In the genomic region with DNA sequence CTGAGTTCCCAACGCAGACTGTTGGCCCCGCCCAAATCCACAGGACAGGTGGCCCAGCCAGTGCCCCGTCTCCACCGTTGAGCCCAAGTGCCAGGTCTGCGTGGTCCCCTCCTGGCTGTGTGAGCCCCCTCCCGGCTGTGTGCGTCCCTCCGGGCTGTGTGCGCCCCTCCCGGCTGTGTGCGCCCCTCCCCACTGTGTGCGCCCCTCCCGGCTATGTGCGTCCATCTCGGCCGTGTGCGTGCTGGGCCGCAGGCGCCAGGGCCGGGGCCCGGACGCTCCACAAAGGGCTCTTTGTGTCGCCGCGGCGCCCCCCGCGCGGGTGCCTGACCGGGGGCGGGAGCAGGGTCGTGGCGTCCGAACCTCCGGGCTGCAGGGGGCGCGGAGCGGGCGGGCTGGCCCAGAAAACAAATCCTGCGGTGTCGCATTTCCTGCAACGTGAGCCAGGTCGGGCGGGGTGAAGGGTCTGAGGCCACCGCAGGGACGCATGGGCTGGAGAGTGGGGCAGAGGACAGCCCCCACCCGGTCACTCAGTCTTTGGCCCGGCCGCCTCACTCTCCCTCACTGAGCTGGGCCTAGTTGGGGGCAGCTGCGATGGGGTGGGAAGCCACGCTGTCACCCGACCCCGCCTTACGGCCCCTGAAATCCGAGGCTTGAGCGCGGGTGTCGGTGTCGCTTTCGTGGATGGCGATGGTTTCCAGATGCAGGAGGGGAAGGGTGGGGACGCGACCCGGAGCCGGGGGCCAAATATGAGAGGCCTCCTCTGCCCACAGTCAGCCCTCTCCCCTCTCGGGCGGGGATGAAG, we compare ENCODE assay signal across 1 cellular context.
TF ChIP-seq lines count a peak whose summit lies in the region.

No MANE protein-coding gene starts in this region.

TF ChIP-seq in HepG2, 621 proteins besides CTCF, POLR2A, EP300 and RAD21 (continued from another document and continues in another):
- TF ChIP-seq HES4 (CRISPR knock-in tag; IDR thresholded peaks at IDR 0.05; ENCODE audit: borderline replicate concordance): peak; percentile 92; the same call in 1 of the 2 replicates
- TF ChIP-seq ZNF619 (CRISPR knock-in tag; IDR thresholded peaks at IDR 0.05): no peak
- TF ChIP-seq ATF7-NPFF (CRISPR knock-in tag; IDR thresholded peaks at IDR 0.05; ENCODE audit: low read depth): peak; percentile 21; the same call in 1 of the 2 replicates
- no peak; the same call in 1 of the 2 replicates for TF ChIP-seq JUNB (CRISPR knock-in tag; IDR thresholded peaks at IDR 0.05; ENCODE audit: borderline replicate concordance)
- peak; percentile 62; the same call in 1 of the 2 replicates for TF ChIP-seq CAMTA2 (CRISPR knock-in tag; IDR thresholded peaks at IDR 0.05; ENCODE audit: borderline replicate concordance)
- no peak for TF ChIP-seq U2AF2 (IDR thresholded peaks at IDR 0.05; ENCODE audit: low read depth, low read length)
- no peak for TF ChIP-seq PCBP1 (IDR thresholded peaks at IDR 0.05; ENCODE audit: borderline replicate concordance, low read depth, low read length)
- no peak; the same call in 1 of the 2 replicates for TF ChIP-seq KLF11 (CRISPR knock-in tag; IDR thresholded peaks at IDR 0.05)
- peak; percentile 88; the same call in 1 of the 2 replicates for TF ChIP-seq TBX2 (CRISPR knock-in tag; IDR thresholded peaks at IDR 0.05; ENCODE audit: borderline replicate concordance)
- TF ChIP-seq, protein P1, sequence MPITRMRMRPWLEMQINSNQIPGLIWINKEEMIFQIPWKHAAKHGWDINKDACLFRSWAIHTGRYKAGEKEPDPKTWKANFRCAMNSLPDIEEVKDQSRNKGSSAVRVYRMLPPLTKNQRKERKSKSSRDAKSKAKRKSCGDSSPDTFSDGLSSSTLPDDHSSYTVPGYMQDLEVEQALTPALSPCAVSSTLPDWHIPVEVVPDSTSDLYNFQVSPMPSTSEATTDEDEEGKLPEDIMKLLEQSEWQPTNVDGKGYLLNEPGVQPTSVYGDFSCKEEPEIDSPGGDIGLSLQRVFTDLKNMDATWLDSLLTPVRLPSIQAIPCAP (CRISPR knock-in tag; IDR thresholded peaks at IDR 0.05; ENCODE audit: low read depth): no peak
- TF ChIP-seq HDAC1 (CRISPR knock-in tag; IDR thresholded peaks at IDR 0.05): peak; percentile 95
- no peak for TF ChIP-seq NFE2L2 (IDR thresholded peaks at IDR 0.05; ENCODE audit: low read length)
- TF ChIP-seq, protein P2, sequence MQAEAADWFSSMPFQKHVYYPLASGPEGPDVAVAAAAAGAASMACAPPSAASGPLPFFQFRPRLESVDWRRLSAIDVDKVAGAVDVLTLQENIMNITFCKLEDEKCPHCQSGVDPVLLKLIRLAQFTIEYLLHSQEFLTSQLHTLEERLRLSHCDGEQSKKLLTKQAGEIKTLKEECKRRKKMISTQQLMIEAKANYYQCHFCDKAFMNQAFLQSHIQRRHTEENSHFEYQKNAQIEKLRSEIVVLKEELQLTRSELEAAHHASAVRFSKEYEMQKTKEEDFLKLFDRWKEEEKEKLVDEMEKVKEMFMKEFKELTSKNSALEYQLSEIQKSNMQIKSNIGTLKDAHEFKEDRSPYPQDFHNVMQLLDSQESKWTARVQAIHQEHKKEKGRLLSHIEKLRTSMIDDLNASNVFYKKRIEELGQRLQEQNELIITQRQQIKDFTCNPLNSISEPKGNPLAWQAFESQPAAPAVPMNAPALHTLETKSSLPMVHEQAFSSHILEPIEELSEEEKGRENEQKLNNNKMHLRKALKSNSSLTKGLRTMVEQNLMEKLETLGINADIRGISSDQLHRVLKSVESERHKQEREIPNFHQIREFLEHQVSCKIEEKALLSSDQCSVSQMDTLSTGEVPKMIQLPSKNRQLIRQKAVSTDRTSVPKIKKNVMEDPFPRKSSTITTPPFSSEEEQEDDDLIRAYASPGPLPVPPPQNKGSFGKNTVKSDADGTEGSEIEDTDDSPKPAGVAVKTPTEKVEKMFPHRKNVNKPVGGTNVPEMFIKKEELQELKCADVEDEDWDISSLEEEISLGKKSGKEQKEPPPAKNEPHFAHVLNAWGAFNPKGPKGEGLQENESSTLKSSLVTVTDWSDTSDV (CRISPR knock-in tag; IDR thresholded peaks at IDR 0.05): no peak
- TF ChIP-seq IKZF4 (CRISPR knock-in tag; IDR thresholded peaks at IDR 0.05; ENCODE audit: borderline replicate concordance, low read depth, not compliant biosample characterization): no peak
- peak; percentile 98 for TF ChIP-seq ZNF446 (CRISPR knock-in tag; IDR thresholded peaks at IDR 0.05)
- no peak for TF ChIP-seq ZNF557 (CRISPR knock-in tag; IDR thresholded peaks at IDR 0.05)
- no peak for TF ChIP-seq ZNF562 (CRISPR knock-in tag; IDR thresholded peaks at IDR 0.05; ENCODE audit: borderline replicate concordance)
- TF ChIP-seq ZNF672 (CRISPR knock-in tag; IDR thresholded peaks at IDR 0.05): peak; percentile 91; the same call in 1 of the 2 replicates
- TF ChIP-seq, protein P3, sequence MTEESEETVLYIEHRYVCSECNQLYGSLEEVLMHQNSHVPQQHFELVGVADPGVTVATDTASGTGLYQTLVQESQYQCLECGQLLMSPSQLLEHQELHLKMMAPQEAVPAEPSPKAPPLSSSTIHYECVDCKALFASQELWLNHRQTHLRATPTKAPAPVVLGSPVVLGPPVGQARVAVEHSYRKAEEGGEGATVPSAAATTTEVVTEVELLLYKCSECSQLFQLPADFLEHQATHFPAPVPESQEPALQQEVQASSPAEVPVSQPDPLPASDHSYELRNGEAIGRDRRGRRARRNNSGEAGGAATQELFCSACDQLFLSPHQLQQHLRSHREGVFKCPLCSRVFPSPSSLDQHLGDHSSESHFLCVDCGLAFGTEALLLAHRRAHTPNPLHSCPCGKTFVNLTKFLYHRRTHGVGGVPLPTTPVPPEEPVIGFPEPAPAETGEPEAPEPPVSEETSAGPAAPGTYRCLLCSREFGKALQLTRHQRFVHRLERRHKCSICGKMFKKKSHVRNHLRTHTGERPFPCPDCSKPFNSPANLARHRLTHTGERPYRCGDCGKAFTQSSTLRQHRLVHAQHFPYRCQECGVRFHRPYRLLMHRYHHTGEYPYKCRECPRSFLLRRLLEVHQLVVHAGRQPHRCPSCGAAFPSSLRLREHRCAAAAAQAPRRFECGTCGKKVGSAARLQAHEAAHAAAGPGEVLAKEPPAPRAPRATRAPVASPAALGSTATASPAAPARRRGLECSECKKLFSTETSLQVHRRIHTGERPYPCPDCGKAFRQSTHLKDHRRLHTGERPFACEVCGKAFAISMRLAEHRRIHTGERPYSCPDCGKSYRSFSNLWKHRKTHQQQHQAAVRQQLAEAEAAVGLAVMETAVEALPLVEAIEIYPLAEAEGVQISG (CRISPR knock-in tag; IDR thresholded peaks at IDR 0.05): peak; percentile 97
- no peak for TF ChIP-seq NBN (conservative IDR thresholded peaks at IDR 0.05)
- no peak for TF ChIP-seq MLLT10 (CRISPR knock-in tag; IDR thresholded peaks at IDR 0.05)
- TF ChIP-seq SRY (CRISPR knock-in tag; IDR thresholded peaks at IDR 0.05): no peak
- TF ChIP-seq, protein P4, sequence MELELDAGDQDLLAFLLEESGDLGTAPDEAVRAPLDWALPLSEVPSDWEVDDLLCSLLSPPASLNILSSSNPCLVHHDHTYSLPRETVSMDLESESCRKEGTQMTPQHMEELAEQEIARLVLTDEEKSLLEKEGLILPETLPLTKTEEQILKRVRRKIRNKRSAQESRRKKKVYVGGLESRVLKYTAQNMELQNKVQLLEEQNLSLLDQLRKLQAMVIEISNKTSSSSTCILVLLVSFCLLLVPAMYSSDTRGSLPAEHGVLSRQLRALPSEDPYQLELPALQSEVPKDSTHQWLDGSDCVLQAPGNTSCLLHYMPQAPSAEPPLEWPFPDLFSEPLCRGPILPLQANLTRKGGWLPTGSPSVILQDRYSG (CRISPR knock-in tag; IDR thresholded peaks at IDR 0.05): no peak
- TF ChIP-seq RFX3 (CRISPR knock-in tag; IDR thresholded peaks at IDR 0.05): no peak
- 0 out of 2 replicates have a peak, but pooled peaks have one; percentile 20 for TF ChIP-seq ZSCAN9 (CRISPR knock-in tag; IDR thresholded peaks at IDR 0.05; ENCODE audit: borderline replicate concordance)
- no peak for TF ChIP-seq POLR2AphosphoS2 (IDR thresholded peaks at IDR 0.05; ENCODE audit: low read depth, low read length)
- peak; percentile 51; the same call in 1 of the 2 replicates for TF ChIP-seq ZNF816 (CRISPR knock-in tag; IDR thresholded peaks at IDR 0.05; ENCODE audit: borderline replicate concordance)
- no peak; the same call in 1 of the 2 replicates for TF ChIP-seq ZNF256 (CRISPR knock-in tag; conservative IDR thresholded peaks at IDR 0.05)
- TF ChIP-seq, protein P5, sequence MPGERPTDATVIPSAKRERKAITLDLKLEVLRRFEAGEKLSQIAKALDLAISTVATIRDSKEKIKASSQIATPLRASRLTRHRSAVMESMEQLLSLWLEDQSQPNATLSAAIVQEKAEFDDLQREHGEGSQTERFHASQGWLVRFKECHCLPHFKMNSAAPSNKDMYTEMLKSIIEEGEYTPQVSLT (CRISPR knock-in tag; IDR thresholded peaks at IDR 0.05; ENCODE audit: borderline replicate concordance, low read depth): no peak
- no peak for TF ChIP-seq ZNF17 (CRISPR knock-in tag; IDR thresholded peaks at IDR 0.05)
- peak; percentile 69 for TF ChIP-seq DPF2 (CRISPR knock-in tag; IDR thresholded peaks at IDR 0.05; ENCODE audit: borderline replicate concordance, low read depth)
- TF ChIP-seq POLR2G (IDR thresholded peaks at IDR 0.05; ENCODE audit: low read depth, low read length): peak; percentile 58
- no peak; the same call in 1 of the 2 replicates for TF ChIP-seq ZNF792 (CRISPR knock-in tag; IDR thresholded peaks at IDR 0.05)
- no peak for TF ChIP-seq MYNN (CRISPR knock-in tag; IDR thresholded peaks at IDR 0.05; ENCODE audit: low read depth)
- TF ChIP-seq MED13 (CRISPR knock-in tag; IDR thresholded peaks at IDR 0.05): peak; percentile 31; the same call in 1 of the 2 replicates
- TF ChIP-seq, protein P6, sequence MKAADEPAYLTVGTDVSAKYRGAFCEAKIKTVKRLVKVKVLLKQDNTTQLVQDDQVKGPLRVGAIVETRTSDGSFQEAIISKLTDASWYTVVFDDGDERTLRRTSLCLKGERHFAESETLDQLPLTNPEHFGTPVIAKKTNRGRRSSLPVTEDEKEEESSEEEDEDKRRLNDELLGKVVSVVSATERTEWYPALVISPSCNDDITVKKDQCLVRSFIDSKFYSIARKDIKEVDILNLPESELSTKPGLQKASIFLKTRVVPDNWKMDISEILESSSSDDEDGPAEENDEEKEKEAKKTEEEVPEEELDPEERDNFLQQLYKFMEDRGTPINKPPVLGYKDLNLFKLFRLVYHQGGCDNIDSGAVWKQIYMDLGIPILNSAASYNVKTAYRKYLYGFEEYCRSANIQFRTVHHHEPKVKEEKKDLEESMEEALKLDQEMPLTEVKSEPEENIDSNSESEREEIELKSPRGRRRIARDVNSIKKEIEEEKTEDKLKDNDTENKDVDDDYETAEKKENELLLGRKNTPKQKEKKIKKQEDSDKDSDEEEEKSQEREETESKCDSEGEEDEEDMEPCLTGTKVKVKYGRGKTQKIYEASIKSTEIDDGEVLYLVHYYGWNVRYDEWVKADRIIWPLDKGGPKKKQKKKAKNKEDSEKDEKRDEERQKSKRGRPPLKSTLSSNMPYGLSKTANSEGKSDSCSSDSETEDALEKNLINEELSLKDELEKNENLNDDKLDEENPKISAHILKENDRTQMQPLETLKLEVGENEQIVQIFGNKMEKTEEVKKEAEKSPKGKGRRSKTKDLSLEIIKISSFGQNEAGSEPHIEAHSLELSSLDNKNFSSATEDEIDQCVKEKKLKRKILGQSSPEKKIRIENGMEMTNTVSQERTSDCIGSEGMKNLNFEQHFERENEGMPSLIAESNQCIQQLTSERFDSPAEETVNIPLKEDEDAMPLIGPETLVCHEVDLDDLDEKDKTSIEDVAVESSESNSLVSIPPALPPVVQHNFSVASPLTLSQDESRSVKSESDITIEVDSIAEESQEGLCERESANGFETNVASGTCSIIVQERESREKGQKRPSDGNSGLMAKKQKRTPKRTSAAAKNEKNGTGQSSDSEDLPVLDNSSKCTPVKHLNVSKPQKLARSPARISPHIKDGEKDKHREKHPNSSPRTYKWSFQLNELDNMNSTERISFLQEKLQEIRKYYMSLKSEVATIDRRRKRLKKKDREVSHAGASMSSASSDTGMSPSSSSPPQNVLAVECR (CRISPR knock-in tag; IDR thresholded peaks at IDR 0.05; ENCODE audit: borderline replicate concordance): peak; percentile 78; the same call in 1 of the 2 replicates
- TF ChIP-seq HMGA1 (CRISPR knock-in tag; conservative IDR thresholded peaks at IDR 0.05): no peak
- TF ChIP-seq, protein P7, sequence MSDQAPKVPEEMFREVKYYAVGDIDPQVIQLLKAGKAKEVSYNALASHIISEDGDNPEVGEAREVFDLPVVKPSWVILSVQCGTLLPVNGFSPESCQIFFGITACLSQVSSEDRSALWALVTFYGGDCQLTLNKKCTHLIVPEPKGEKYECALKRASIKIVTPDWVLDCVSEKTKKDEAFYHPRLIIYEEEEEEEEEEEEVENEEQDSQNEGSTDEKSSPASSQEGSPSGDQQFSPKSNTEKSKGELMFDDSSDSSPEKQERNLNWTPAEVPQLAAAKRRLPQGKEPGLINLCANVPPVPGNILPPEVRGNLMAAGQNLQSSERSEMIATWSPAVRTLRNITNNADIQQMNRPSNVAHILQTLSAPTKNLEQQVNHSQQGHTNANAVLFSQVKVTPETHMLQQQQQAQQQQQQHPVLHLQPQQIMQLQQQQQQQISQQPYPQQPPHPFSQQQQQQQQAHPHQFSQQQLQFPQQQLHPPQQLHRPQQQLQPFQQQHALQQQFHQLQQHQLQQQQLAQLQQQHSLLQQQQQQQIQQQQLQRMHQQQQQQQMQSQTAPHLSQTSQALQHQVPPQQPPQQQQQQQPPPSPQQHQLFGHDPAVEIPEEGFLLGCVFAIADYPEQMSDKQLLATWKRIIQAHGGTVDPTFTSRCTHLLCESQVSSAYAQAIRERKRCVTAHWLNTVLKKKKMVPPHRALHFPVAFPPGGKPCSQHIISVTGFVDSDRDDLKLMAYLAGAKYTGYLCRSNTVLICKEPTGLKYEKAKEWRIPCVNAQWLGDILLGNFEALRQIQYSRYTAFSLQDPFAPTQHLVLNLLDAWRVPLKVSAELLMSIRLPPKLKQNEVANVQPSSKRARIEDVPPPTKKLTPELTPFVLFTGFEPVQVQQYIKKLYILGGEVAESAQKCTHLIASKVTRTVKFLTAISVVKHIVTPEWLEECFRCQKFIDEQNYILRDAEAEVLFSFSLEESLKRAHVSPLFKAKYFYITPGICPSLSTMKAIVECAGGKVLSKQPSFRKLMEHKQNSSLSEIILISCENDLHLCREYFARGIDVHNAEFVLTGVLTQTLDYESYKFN (CRISPR knock-in tag; conservative IDR thresholded peaks at IDR 0.05): peak; percentile 97
- TF ChIP-seq ZNF883 (CRISPR knock-in tag; IDR thresholded peaks at IDR 0.05; ENCODE audit: not compliant biosample characterization): peak; percentile 47
